ENCODE assay signal across 8 cellular contexts in genomic region chr2:213149949-213150314, GRCh38. TPM values are rescaled to one million over a fixed set of nuclear protein-coding genes. Genes with fewer than 3 reads are reported as not detected.
DNase-seq lines count a peak whose midpoint lies in the region; ATAC-seq, FAIRE-seq and TF ChIP-seq lines count a peak whose summit lies in the region.

No MANE protein-coding gene starts in this region.

- H3K4me3 Mint-ChIP-seq in Caco-2 (ENCODE audit: unreplicated experiment), result peak overlapping the region; percentile 97

- BruUV-seq in Caco-2 (replicated peaks; lab: Mats Ljungman, UMichigan), result TSS peak; percentile 41
- no TSS peak for BruUV-seq in endothelial cell of umbilical vein (replicated peaks; lab: Mats Ljungman, UMichigan)

- no peak for ATAC-seq in HG02642 (IDR thresholded peaks at IDR 0.05; ENCODE audit: poor library complexity, unreplicated experiment)

- H3K9ac ChIP-seq in OCI-LY3 (ENCODE audit: low read length) (peak overlapping the region; percentile 67; the same call in 1 of the 2 replicates), endothelial cell of umbilical vein (replicated peaks; ENCODE audit: extremely low read depth, insufficient read depth, low read length) (no peak overlapping the region)

- POLR2A ChIA-PET in Caco-2 (lab: Charles Lee) (no interaction called here), endothelial cell of umbilical vein (lab: Charles Lee) (interaction anchor here (0.6 kb wide), 1 partner anchor 20 kb away, joined by 7 read pairs; no protein-coding TSS in a partner anchor)

- CTCF ChIA-PET in Caco-2 (lab: Charles Lee) (interaction anchor here (0.6 to 1.1 kb wide), 3 partner anchors 243 to 373 kb away, joined by 3 to 6 read pairs (median 5); no protein-coding TSS in a partner anchor), endothelial cell of umbilical vein (lab: Charles Lee) (interaction anchor here (0.6 to 4.8 kb wide), 2 partner anchors 23 to 373 kb away, joined by 3 to 56 read pairs; no protein-coding TSS in a partner anchor)

- H3K4me1 ChIP-seq in Caco-2 (0 out of 2 replicates have a peak, but pooled peaks cover 3% of the 10 kb centered on the region), OCI-LY3 (ENCODE audit: low read length) (peaks cover 4% of the 10 kb centered on the region), endothelial cell of umbilical vein (ENCODE audit: control insufficient read depth, extremely low read depth, insufficient read depth, low read length) (peaks cover 7% of the 10 kb centered on the region), ovary (ENCODE audit: insufficient read depth) (no peaks in the 10 kb centered on the region)

- peak overlapping the region; percentile 95 for H3K4me2 ChIP-seq in OCI-LY3 (ENCODE audit: low read length)
- H3K4me2 ChIP-seq in endothelial cell of umbilical vein (ENCODE audit: insufficient read depth, low read length), result peak overlapping the region; percentile 71

- H4K20me1 ChIP-seq in OCI-LY3 (ENCODE audit: insufficient read depth, low read length) (no peaks in the 10 kb centered on the region), endothelial cell of umbilical vein (replicated peaks; ENCODE audit: control insufficient read depth, extremely low read depth, insufficient read depth, low read length) (no peaks in the 10 kb centered on the region)

- H3K9me1 ChIP-seq in endothelial cell of umbilical vein (replicated peaks; ENCODE audit: control insufficient read depth, extremely low read depth, insufficient read depth, low read length), result no peaks in the 10 kb centered on the region

- H3K36me3 ChIP-seq in Caco-2 (ENCODE audit: control insufficient read depth, insufficient read depth, low read length) (no peaks in the 10 kb centered on the region), OCI-LY3 (replicated peaks; ENCODE audit: low read depth, low read length) (no peaks in the 10 kb centered on the region), endothelial cell of umbilical vein (ENCODE audit: control insufficient read depth in 2 of 2, extremely low read depth in 1 of 2, insufficient read depth in 2 of 2, low read length in 2 of 2) (no peaks in the 10 kb centered on the region), ovary (no peaks in the 10 kb centered on the region)

- TF ChIP-seq CTCF in Caco-2 (IDR thresholded peaks at IDR 0.05; ENCODE audit: insufficient read depth in 1 of 2, low read depth in 1 of 2, low read length in 1 of 2, severe bottlenecking in 1 of 2, unreplicated experiment in 1 of 2), result no peak
- TF ChIP-seq CTCF in OCI-LY3 (IDR thresholded peaks at IDR 0.05; ENCODE audit: low read depth, low read length), result no peak
- no peak for TF ChIP-seq CTCF in endothelial cell of umbilical vein (IDR thresholded peaks at IDR 0.05; ENCODE audit: extremely low read depth in 1 of 2, insufficient read depth in 1 of 2, low read depth in 1 of 2, low read length in 2 of 2)
- no peak for TF ChIP-seq CTCF in ovary (IDR thresholded peaks at IDR 0.05)

- peak overlapping the region; percentile 61 for H3K27ac Mint-ChIP-seq in Caco-2 (ENCODE audit: unreplicated experiment)

- TF ChIP-seq POLR2A in endothelial cell of umbilical vein (IDR thresholded peaks at IDR 0.05; ENCODE audit: low read depth, low read length), result no peak
- TF ChIP-seq POLR2A in ovary (IDR thresholded peaks at IDR 0.05), result no peak
- TF ChIP-seq POLR2A in H54 (IDR thresholded peaks at IDR 0.05; ENCODE audit: low read depth, low read length), result no peak

- no peak for TF ChIP-seq EP300 in ovary (IDR thresholded peaks at IDR 0.05)

- no peaks in the 10 kb centered on the region for H3K9me3 ChIP-seq in Caco-2
- H3K9me3 ChIP-seq in OCI-LY3 (ENCODE audit: insufficient read depth, low read length), result no peaks in the 10 kb centered on the region
- no peaks in the 10 kb centered on the region for H3K9me3 ChIP-seq in endothelial cell of umbilical vein (replicated peaks; ENCODE audit: control insufficient read depth, insufficient read depth, low read length)
- H3K9me3 ChIP-seq in ovary, result no peaks in the 10 kb centered on the region

- H3K9me3 Mint-ChIP-seq in Caco-2 (ENCODE audit: unreplicated experiment), result no peaks in the 10 kb centered on the region

- no peaks in the 10 kb centered on the region for H3K27me3 Mint-ChIP-seq in Caco-2 (ENCODE audit: insufficient read depth, unreplicated experiment)

- peak overlapping the region; percentile 70 for H3K4me3 ChIP-seq in Caco-2 (ENCODE audit: low read depth, low read length)
- H3K4me3 ChIP-seq in OCI-LY3 (ENCODE audit: low read length), result peak overlapping the region; percentile 89
- peak overlapping the region in 1 of 3 experiments; percentile 30 for H3K4me3 ChIP-seq in endothelial cell of umbilical vein (replicated peaks in 1 of 3; ENCODE audit: insufficient read depth in 1 of 3, low read depth in 1 of 3, low read length in 3 of 3)
- peak overlapping the region; percentile 94 for H3K4me3 ChIP-seq in ovary

- no peak overlapping the region for H3K27ac ChIP-seq in OCI-LY3 (ENCODE audit: low read length)
- no peak overlapping the region for H3K27ac ChIP-seq in endothelial cell of umbilical vein (ENCODE audit: insufficient read depth, low read depth, low read length)
- peak overlapping the region in 1 of 2 donors; percentile 39 for H3K27ac ChIP-seq in ovary

- dilution Hi-C loops in endothelial cell of umbilical vein (cut with MboI; ENCODE audit: extremely low pct_ligation_motif_present, low sequenced_read_pairs), result no loop called here

- intact Hi-C loops in Caco-2 (cut with micrococcal nuclease; ENCODE audit: unreplicated experiment), result loop anchor here (5.0 kb wide), 1 partner anchor 173 kb away; no protein-coding TSS in a partner anchor
- intact Hi-C loops in endothelial cell of umbilical vein (cut with micrococcal nuclease), result loop anchor here (5.0 kb wide), 1 partner anchor 308 kb away; no protein-coding TSS in a partner anchor
- intact Hi-C loops in ovary (cut with DNase I), result loop anchor here in 3 of 4 donors (10.0 kb wide), 2 partner anchors 375 to 465 kb away; no protein-coding TSS in a partner anchor

- H3K36me3 Mint-ChIP-seq in Caco-2 (ENCODE audit: insufficient read depth, unreplicated experiment), result no peaks in the 10 kb centered on the region

- WGBS in ovary, 3 donors, result 0 to 1% (median 0%) methylated on average over 7 of the region's 7 CpGs

- FAIRE-seq in endothelial cell of umbilical vein (lab: Jason Lieb, UNC) (no peak), H54 (lab: Jason Lieb, UNC) (no peak)

- H3K27me3 ChIP-seq in Caco-2 (replicated peaks; ENCODE audit: control insufficient read depth, insufficient read depth, low read length), result no peaks in the 10 kb centered on the region
- H3K27me3 ChIP-seq in OCI-LY3 (ENCODE audit: low read depth, low read length), result 0 out of 2 replicates have a peak, but pooled peaks cover 5% of the 10 kb centered on the region
- peaks cover 18 to 38% of the 10 kb centered on the region in 2 experiments for H3K27me3 ChIP-seq in endothelial cell of umbilical vein (ENCODE audit: control insufficient read depth in 2 of 2, insufficient read depth in 2 of 2, low read length in 2 of 2)
- H3K27me3 ChIP-seq in ovary, result no peaks in the 10 kb centered on the region

- H3K79me2 ChIP-seq in OCI-LY3 (ENCODE audit: low read length), result no peaks in the 10 kb centered on the region
- no peaks in the 10 kb centered on the region for H3K79me2 ChIP-seq in endothelial cell of umbilical vein (ENCODE audit: control insufficient read depth, insufficient read depth, low read length)

- no peak for DNase-seq in Caco-2
- DNase-seq in endothelial cell of umbilical vein (ENCODE audit: low read depth, low spot score), result no peak
- no peak for DNase-seq in ovary
- no peak for DNase-seq in NCI-H748 treated with DMSO at 0.1 percent for 48 hours (lab: John Stamatoyannopoulos, UW)
- DNase-seq in SIG-M5 (lab: John Stamatoyannopoulos, UW), result no peak
- no peak for DNase-seq in H54 (ENCODE audit: insufficient read length, low spot score)

- peaks cover 19% of the 10 kb centered on the region for H3K4me1 Mint-ChIP-seq in Caco-2 (ENCODE audit: low read depth, unreplicated experiment)

- H2AFZ ChIP-seq in OCI-LY3 (ENCODE audit: low read depth, low read length), result peak overlapping the region; percentile 72; the same call in 1 of the 2 replicates
- H2AFZ ChIP-seq in endothelial cell of umbilical vein (ENCODE audit: low read depth, low read length), result peak overlapping the region; percentile 59

TF ChIP-seq in endothelial cell of umbilical vein, 7 proteins besides CTCF, POLR2A, EP300 and RAD21:
- TF ChIP-seq EZH2 (IDR thresholded peaks at IDR 0.05; ENCODE audit: borderline replicate concordance, low read depth, low read length, severe bottlenecking) (no peak), MYC (IDR thresholded peaks at IDR 0.05; ENCODE audit: low read depth, low read length) (no peak), MAX (IDR thresholded peaks at IDR 0.05; ENCODE audit: insufficient read depth, insufficient read length) (no peak), POLR2AphosphoS5 (IDR thresholded peaks at IDR 0.05; ENCODE audit: insufficient read depth, low read depth, low read length) (no peak)

RNA-seq across cellular contexts. Expression of gene IKZF2, which starts 1.5 kb away (rescaled TPM):
- total RNA-seq in Caco-2 (2022), result 13.3 and 14.2 TPM in 2 replicates
- total RNA-seq in endothelial cell of umbilical vein, result 0.46 and 0.72 TPM in 2 replicates
- polyA plus RNA-seq in endothelial cell of umbilical vein, result 0.08 and 0.16 TPM in 2 replicates
- 0.09 and 0.17 TPM in 2 replicates for polyA plus RNA-seq in endothelial cell of umbilical vein (2011; cell fraction: cytosol; rRNA removed)
- 0.39 and 0.83 TPM in 2 replicates for polyA plus RNA-seq in endothelial cell of umbilical vein (2011; cell fraction: nucleus; rRNA removed)
- polyA plus RNA-seq in endothelial cell of umbilical vein (2012), result 0.04 and 0.24 TPM in 2 replicates
- 0.63 and 1.4 TPM in 2 replicates for polyA minus RNA-seq in endothelial cell of umbilical vein
- polyA minus RNA-seq in endothelial cell of umbilical vein (2011; cell fraction: cytosol; rRNA and poly(A)+ RNA removed), result 1.8 TPM
- 0.96 and 2.5 TPM in 2 replicates for polyA minus RNA-seq in endothelial cell of umbilical vein (2011; cell fraction: nucleus; rRNA and poly(A)+ RNA removed)
- total RNA-seq in ovary, result 1 to 10 TPM; 3.3 to 7.4 (median 5.3) TPM
- 1 to 10 TPM in 1 of 2 donors, under 1 TPM in 1; 0.52 to 1.8 TPM for polyA plus RNA-seq in ovary
